Comparison of ENCODE assay signal across 19 cellular contexts in the genomic region with DNA sequence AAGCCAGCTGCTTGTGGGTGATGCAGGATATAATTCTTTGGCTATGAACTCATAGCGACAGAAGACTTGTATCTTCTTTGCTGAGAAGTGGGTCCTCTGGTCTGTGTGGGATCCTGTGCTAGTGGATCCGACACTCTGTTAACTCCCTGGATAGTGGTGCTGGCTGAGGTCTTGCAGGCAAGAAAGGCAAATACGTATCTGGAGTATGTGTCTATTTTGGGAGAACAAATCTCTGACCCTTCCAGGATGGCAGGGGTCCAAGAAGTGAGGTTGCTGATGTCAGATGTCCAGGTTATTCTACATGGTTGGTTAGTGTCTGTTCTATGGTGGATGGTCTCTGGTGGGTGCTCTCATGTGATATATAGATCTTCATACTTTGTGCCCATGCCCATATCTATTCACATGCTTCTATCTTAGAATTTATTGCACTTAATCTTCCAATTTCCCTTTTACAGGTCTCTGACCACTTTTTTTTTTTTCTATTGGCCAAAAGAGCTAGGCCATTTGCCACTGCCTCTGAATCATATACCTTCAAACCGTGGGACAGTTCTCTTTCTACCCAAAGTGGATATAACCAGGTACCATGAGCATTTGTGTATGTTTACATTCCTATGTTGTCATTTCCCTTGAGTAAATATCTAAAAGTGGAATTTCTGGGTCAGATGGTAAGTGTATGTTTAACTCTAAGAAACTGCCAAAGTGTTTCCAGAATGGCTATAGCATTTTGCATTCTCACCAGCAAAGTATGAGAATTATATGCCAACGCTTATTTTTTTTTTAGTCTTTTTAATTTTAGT. TPM values are rescaled to one million over a fixed set of nuclear protein-coding genes. Genes with fewer than 3 reads are reported as not detected.
DNase-seq lines count a peak whose midpoint lies in the region; ATAC-seq, FAIRE-seq and TF ChIP-seq lines count a peak whose summit lies in the region.
"Had no signal": no experiment of that assay in that cellular context is flagged by ENCODE, and none has a peak within 500 bp of the region (broad histone marks: within the 10 kb centered on the region; RNA-seq: fewer than 3 reads in every experiment).

No MANE protein-coding gene starts in this region.

- no peak overlapping the region for H3K56ac ChIP-seq in IMR-90 (ENCODE audit: extremely low read depth, insufficient read depth, low read length)

- dilution Hi-C loops in IMR-90 (cut with HindIII; ENCODE audit: low sequenced_read_pairs, unreplicated experiment), result no loop called here

- H3K4me1 Mint-ChIP-seq in progenitor cell of endocrine pancreas (ENCODE audit: low read depth), result peaks cover 7% of the 10 kb centered on the region

- H4K8ac ChIP-seq in IMR-90 (ENCODE audit: low read depth in 2 of 2, low read length in 2 of 2), result no peak overlapping the region; a peak in 1 of 4 replicates

- H3K4me3 ChIP-seq in IMR-90 (ENCODE audit: insufficient read depth, low read depth, low read length) (no peak overlapping the region), bronchial epithelial cell (ENCODE audit: low read depth, low read length) (no peak overlapping the region), right atrium auricular region (no peak overlapping the region), smooth muscle cell (no peak overlapping the region)
- H3K4me3 ChIP-seq: HAP-1, SJSA1 had no signal

- POLR2A ChIA-PET in IMR-90 (lab: Charles Lee; ENCODE audit: unreplicated experiment), result no interaction called here

- 0 out of 3 replicates have a peak overlapping the region, but pooled peaks have one; percentile 1 for H2BK15ac ChIP-seq in IMR-90 (ENCODE audit: low read depth, low read length)

- TF ChIP-seq CTCF in IMR-90 (conservative IDR thresholded peaks at IDR 0.05; ENCODE audit: low read depth, low read length) (no peak), bronchial epithelial cell (IDR thresholded peaks at IDR 0.05; ENCODE audit: insufficient read depth, low read length, severe bottlenecking) (no peak), right atrium auricular region (IDR thresholded peaks at IDR 0.05) (no peak), smooth muscle cell (IDR thresholded peaks at IDR 0.05; ENCODE audit: borderline replicate concordance, insufficient read depth, poor library complexity, severe bottlenecking) (no peak), progenitor cell of endocrine pancreas (IDR thresholded peaks at IDR 0.05; ENCODE audit: unreplicated experiment) (no peak)

- H3K27ac ChIP-seq in IMR-90 (ENCODE audit: insufficient read depth, low read length), result no peak overlapping the region
- peak overlapping the region; percentile 52 to 66 for H3K27ac ChIP-seq in right atrium auricular region
- H3K27ac ChIP-seq in smooth muscle cell (ENCODE audit: low read depth), result no peak overlapping the region
- H3K27ac ChIP-seq: SJSA1 had no signal

- H3K27ac Mint-ChIP-seq in progenitor cell of endocrine pancreas, result no peak overlapping the region
- H3K27ac Mint-ChIP-seq: CD14-positive monocyte had no signal

- no peaks in the 10 kb centered on the region for H3F3A ChIP-seq in smooth muscle cell (ENCODE audit: low read depth)

- no TSS peak for BruUV-seq in IMR-90 (replicated peaks; lab: Mats Ljungman, UMichigan)

- intact Hi-C loops in IMR-90 (cut with micrococcal nuclease), result no loop called here

- H3K9me3 Mint-ChIP-seq in progenitor cell of endocrine pancreas (ENCODE audit: low read depth), result no peaks in the 10 kb centered on the region

- no peak overlapping the region for H2BK5ac ChIP-seq in IMR-90 (ENCODE audit: low read depth, low read length, poor library complexity, severe bottlenecking)

- no peak overlapping the region for H3K4me3 Mint-ChIP-seq in progenitor cell of endocrine pancreas (ENCODE audit: low read depth)
- H3K4me3 Mint-ChIP-seq: CD14-positive monocyte had no signal

- H4K91ac ChIP-seq in IMR-90 (ENCODE audit: insufficient read depth, low read depth, low read length), result no peak overlapping the region

- peak overlapping the region; percentile 25 for H2AK5ac ChIP-seq in IMR-90 (ENCODE audit: low read depth, low read length)

- no peak for FAIRE-seq in bronchial epithelial cell (lab: Jason Lieb, UNC)

- H3K9me3 ChIP-seq in IMR-90 (ENCODE audit: control insufficient read depth, insufficient read depth, low read length) (no peaks in the 10 kb centered on the region), right atrium auricular region (no peaks in the 10 kb centered on the region), smooth muscle cell (replicated peaks; ENCODE audit: low read depth) (no peaks in the 10 kb centered on the region)
- H3K9me3 ChIP-seq: HAP-1, SJSA1 had no signal

- TF ChIP-seq RAD21 in IMR-90 (IDR thresholded peaks at IDR 0.05; ENCODE audit: low read length), result no peak

- no peak overlapping the region for H3K18ac ChIP-seq in IMR-90 (ENCODE audit: low read depth, low read length)

- H3K4me2 ChIP-seq in IMR-90 (ENCODE audit: low read depth, low read length) (no peak overlapping the region; the same call in 1 of the 2 replicates), smooth muscle cell (no peak overlapping the region)

- H3K36me3 Mint-ChIP-seq in progenitor cell of endocrine pancreas (ENCODE audit: insufficient read depth), result no peaks in the 10 kb centered on the region
- H3K36me3 Mint-ChIP-seq: CD14-positive monocyte had no signal

- no peaks in the 10 kb centered on the region for H3K36me3 ChIP-seq in IMR-90 (ENCODE audit: control insufficient read depth, insufficient read depth, low read length)
- no peaks in the 10 kb centered on the region for H3K36me3 ChIP-seq in bronchial epithelial cell (ENCODE audit: control insufficient read depth, insufficient read depth, low read length)
- no peaks in the 10 kb centered on the region for H3K36me3 ChIP-seq in right atrium auricular region
- H3K36me3 ChIP-seq in smooth muscle cell (ENCODE audit: low read depth), result no peaks in the 10 kb centered on the region
- H3K36me3 ChIP-seq: HAP-1, SJSA1 had no signal

- H2AK9ac ChIP-seq in IMR-90 (replicated peaks; ENCODE audit: low read depth, low read length, poor library complexity), result no peak overlapping the region

- TF ChIP-seq POLR2A in IMR-90 (IDR thresholded peaks at IDR 0.05; ENCODE audit: low read depth, low read length), result no peak

- DNase-seq in IMR-90, result peak; percentile 33
- DNase-seq in bronchial epithelial cell (ENCODE audit: low read depth), result peak; percentile 49
- no peak for DNase-seq in right atrium auricular region (ENCODE audit: low spot score)
- DNase-seq in smooth muscle cell (lab: John Stamatoyannopoulos, UW; ENCODE audit: unreplicated experiment), result no peak
- no peak for DNase-seq in progenitor cell of endocrine pancreas (ENCODE audit: low spot score, unreplicated experiment)
- DNase-seq in DMS153 (lab: John Stamatoyannopoulos, UW), result no peak
- DNase-seq: GF-D8, MM.1S, NCI-H1092 treated with DMSO at 0.1 percent for 48 hours, NCI-H146, NCI-H2081, NCI-H2171 treated with DMSO at 0.1 percent for 48 hours, NCI-H510A, NCI-H774, RPMI8226 had no signal

- no peak overlapping the region; the same call in 1 of the 2 replicates for H3K14ac ChIP-seq in IMR-90 (replicated peaks; ENCODE audit: low read depth, low read length)

- no CpG with 5 or more reads among the region's 5 CpGs for WGBS in IMR-90 (ENCODE audit: extremely low coverage in 2 of 2, insufficient read length in 1 of 2), 2 experiments
- 67% methylated on average over 5 of the region's 5 CpGs for WGBS in smooth muscle cell (ENCODE audit: low lambda C conversion rate)

- no peaks in the 10 kb centered on the region for H3K79me1 ChIP-seq in IMR-90 (ENCODE audit: low read depth in 1 of 2, low read length in 2 of 2)

- H3K4ac ChIP-seq in IMR-90 (ENCODE audit: low read depth, low read length), result peak overlapping the region; percentile 2

- H3K9ac ChIP-seq in IMR-90 (ENCODE audit: low read depth, low read length) (no peak overlapping the region), smooth muscle cell (ENCODE audit: low read depth) (no peak overlapping the region)

- H2BK20ac ChIP-seq in IMR-90 (ENCODE audit: low read depth, low read length), result peak overlapping the region; percentile 31

- H3K4me1 ChIP-seq in IMR-90 (ENCODE audit: control insufficient read depth, insufficient read depth, low read length) (peaks cover 3% of the 10 kb centered on the region; the same call in 1 of the 2 replicates), right atrium auricular region (peaks cover 0 to 23% of the 10 kb centered on the region in 2 donors), smooth muscle cell (ENCODE audit: low read depth) (peaks cover 2% of the 10 kb centered on the region)
- H3K4me1 ChIP-seq: HAP-1 had no signal

- H3K27me3 ChIP-seq in IMR-90 (ENCODE audit: control insufficient read depth, insufficient read depth, low read length), result no peaks in the 10 kb centered on the region
- H3K27me3 ChIP-seq in bronchial epithelial cell (ENCODE audit: control insufficient read depth, insufficient read depth, low read length), result no peaks in the 10 kb centered on the region
- no peaks in the 10 kb centered on the region for H3K27me3 ChIP-seq in right atrium auricular region
- H3K27me3 ChIP-seq in smooth muscle cell (ENCODE audit: low read depth), result no peaks in the 10 kb centered on the region
- H3K27me3 ChIP-seq: SJSA1 had no signal

- ATAC-seq in IMR-90 (ENCODE audit: low read depth), result peak; percentile 49
- ATAC-seq in HG02623 (IDR thresholded peaks at IDR 0.05; ENCODE audit: unreplicated experiment), result no peak

- H3K27me3 Mint-ChIP-seq in progenitor cell of endocrine pancreas, result no peaks in the 10 kb centered on the region

- peak overlapping the region; percentile 23; the same call in 1 of the 2 replicates for H3K23ac ChIP-seq in IMR-90 (ENCODE audit: low read depth, low read length)

- H3K9me1 ChIP-seq in IMR-90 (ENCODE audit: insufficient read depth, low read length), result peaks cover 2% of the 10 kb centered on the region; the same call in 1 of the 2 replicates

- in situ Hi-C loops in IMR-90 (cut with MboI; ENCODE audit: low sequenced_read_pairs), result no loop called here

- no peak overlapping the region for H2AFZ ChIP-seq in IMR-90 (replicated peaks; ENCODE audit: low read length, poor library complexity)
- peak overlapping the region; percentile 28 for H2AFZ ChIP-seq in smooth muscle cell (ENCODE audit: low read depth)

- H3K79me2 ChIP-seq in smooth muscle cell (ENCODE audit: low read depth), result no peaks in the 10 kb centered on the region

- H4K5ac ChIP-seq in IMR-90 (ENCODE audit: low read depth, low read length), result no peak overlapping the region

- no peaks in the 10 kb centered on the region for H4K20me1 ChIP-seq in IMR-90 (ENCODE audit: insufficient read depth, low read length)
- no peaks in the 10 kb centered on the region for H4K20me1 ChIP-seq in smooth muscle cell (ENCODE audit: low read depth)

- H2BK120ac ChIP-seq in IMR-90 (ENCODE audit: low read depth, low read length), result no peak overlapping the region

- CTCF ChIA-PET in IMR-90 (lab: Yijun Ruan, JAX), result interaction anchor here (0.6 kb wide), 1 partner anchor 246 kb away, joined by 3 read pairs; no protein-coding TSS in a partner anchor

RNA-seq across cellular contexts. Expression of gene RBMS1, which starts 45.1 kb away (rescaled TPM):
- 64.9 and 73.6 TPM in 2 replicates for total RNA-seq in IMR-90 (2012; rRNA removed)
- 43.5 and 45.9 TPM in 2 replicates for polyA plus RNA-seq in IMR-90 (2012; rRNA removed)
- 12.0 and 17.3 TPM in 2 replicates for polyA plus RNA-seq in IMR-90 (2012; cell fraction: cytosol; rRNA removed)
- polyA plus RNA-seq in IMR-90 (2012; cell fraction: nucleus; rRNA removed; ENCODE audit: low replicate concordance), result 21.4 and 98.7 TPM in 2 replicates
- total RNA-seq in bronchial epithelial cell, result 30.0 and 34.1 TPM in 2 replicates
- total RNA-seq in right atrium auricular region, result 10 to 100 TPM; 52.3 to 57.0 TPM
- total RNA-seq in smooth muscle cell, result 142 and 160 TPM in 2 replicates
- polyA plus RNA-seq in smooth muscle cell, result 103 and 116 TPM in 2 replicates
- total RNA-seq in progenitor cell of endocrine pancreas, result 58.8 and 59.8 TPM in 2 replicates

Comparison
In these comparisons a context has a peak if more than half of its experiments do, and no peak if none do; other contexts are left out.
1. DNase-seq: peak in IMR-90 (single experiment) and bronchial epithelial cell (single experiment); none in right atrium auricular region (single experiment), smooth muscle cell (single experiment), progenitor cell of endocrine pancreas (single experiment) and DMS153 (single experiment).
2. H3K27ac ChIP-seq: peak in right atrium auricular region (2 of 2); none in IMR-90 (single experiment) and smooth muscle cell (single experiment).